Comparison of ENCODE assay signal across 15 cellular contexts in the genomic region with DNA sequence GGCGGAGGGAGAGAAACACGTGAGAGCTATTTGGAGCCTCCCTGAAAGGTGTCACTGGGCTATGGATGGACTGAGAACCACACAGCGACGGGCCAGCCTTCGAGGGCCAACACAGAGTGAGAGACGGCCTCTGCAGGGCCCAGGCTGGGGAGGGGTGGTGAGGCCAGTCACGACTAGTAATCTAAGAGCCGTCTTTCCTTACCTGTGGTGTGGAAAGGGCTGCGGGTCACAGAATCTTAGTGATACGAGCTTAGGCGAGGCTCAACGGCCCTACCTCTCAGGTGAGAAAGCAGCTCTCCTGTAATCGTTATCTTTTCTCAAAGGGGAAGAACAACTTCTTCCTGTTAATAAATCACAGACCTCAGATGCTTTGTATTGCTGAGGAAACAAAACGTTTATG.
"Had no signal": no experiment of that assay in that cellular context is flagged by ENCODE, and none has a peak within 500 bp of the region (broad histone marks: within the 10 kb centered on the region; RNA-seq: fewer than 3 reads in every experiment).

No MANE protein-coding gene starts in this region.

- H3K4me3 ChIP-seq: body of pancreas, coronary artery, heart left ventricle, thyroid gland, vagina had no signal

- ATAC-seq: body of pancreas had no signal

- H3K36me3 ChIP-seq: heart left ventricle, thyroid gland, vagina had no signal

- H3K27me3 ChIP-seq: body of pancreas, heart left ventricle, thyroid gland, vagina had no signal

- H3K9me3 ChIP-seq: body of pancreas, heart left ventricle, thyroid gland, vagina had no signal

- DNase-seq: activated CD4-positive, alpha-beta T cell treated with anti-CD3 and anti-CD28 coated beads, Interleukin-2, amount 50 U/mL, for 1 hour; activated CD4-positive, CD25-positive, alpha-beta regulatory T cell; activated effector memory CD4-positive, alpha-beta T cell treated with anti-CD3 and anti-CD28 coated beads, Interleukin-2, amount 50 U/mL, for 16 hours; activated T-cell treated with anti-CD3 and anti-CD28 coated beads, Interleukin-2, amount 50 U/mL, for 4 hours; amniotic stem cell; body of pancreas; central memory CD4-positive, alpha-beta T cell; effector CD4-positive, alpha-beta T cell; foreskin melanocyte; heart left ventricle; stimulated activated CD4-positive, alpha-beta T cell treated with anti-CD3 and anti-CD28 coated beads, Interleukin-15, amount 100 ng/mL, for 24 hours; stimulated activated CD4-positive, alpha-beta T cell treated with anti-CD3 and anti-CD28 coated beads, Interleukin-4, amount 100 ng/mL, for 24 hours; thyroid gland had no signal

- H3K27ac ChIP-seq: body of pancreas, coronary artery, heart left ventricle, thyroid gland, vagina had no signal

- H3K4me1 ChIP-seq: body of pancreas, thyroid gland, vagina had no signal
